Comparison of ENCODE assay signal across 12 cellular contexts in genomic region chr14:68268719-68269118, GRCh38.
A peak's percentile ranks its signal among the peaks of the same experiment; 100 is the strongest.
DNase-seq lines count a peak whose midpoint lies in the region; ATAC-seq and TF ChIP-seq lines count a peak whose summit lies in the region.
"Had no signal": no experiment of that assay in that cellular context is flagged by ENCODE, and none has a peak within 500 bp of the region (broad histone marks: within the 10 kb centered on the region; RNA-seq: fewer than 3 reads in every experiment).

No MANE protein-coding gene starts in this region.

- CTCF ChIA-PET in CD4-positive, alpha-beta T cell (lab: Charles Lee), result interaction anchor here (1.0 kb wide), 1 partner anchor 239 kb away, joined by 3 read pairs; no protein-coding TSS in a partner anchor
- CTCF ChIA-PET in HCT116 (lab: Charles Lee), result no interaction called here

- no peaks in the 10 kb centered on the region for H3K36me3 Mint-ChIP-seq in CD4-positive, alpha-beta T cell (ENCODE audit: low read depth)
- H3K36me3 Mint-ChIP-seq in activated T-helper 17 cell treated with anti-CD3 and anti-CD28 coated beads, Interleukin-2, amount 50 U/mL, for 72 hours (ENCODE audit: low read depth), result no peaks in the 10 kb centered on the region
- H3K36me3 Mint-ChIP-seq in neural crest cell (ENCODE audit: low read depth), result no peaks in the 10 kb centered on the region

- H3K4me1 Mint-ChIP-seq in CD4-positive, alpha-beta T cell (ENCODE audit: low read depth), result peaks cover 61% of the 10 kb centered on the region
- H3K4me1 Mint-ChIP-seq in activated T-helper 17 cell treated with anti-CD3 and anti-CD28 coated beads, Interleukin-2, amount 50 U/mL, for 72 hours, result peaks cover 36% of the 10 kb centered on the region
- H3K4me1 Mint-ChIP-seq in neural crest cell, result peaks cover 34% of the 10 kb centered on the region

- H2AFZ ChIP-seq in HCT116 (ENCODE audit: low read depth, low read length, poor library complexity, severe bottlenecking), result no peak overlapping the region

- H3K4me2 ChIP-seq in HCT116 (ENCODE audit: low read length), result no peak overlapping the region
- H3K4me2 ChIP-seq: SK-N-SH had no signal

- RAD21 ChIA-PET in HCT116 (lab: Charles Lee; ENCODE audit: low non-redundant PET in 1 of 2, low total read pairs in 2 of 2, uncharacterized antibody in 2 of 2, unreplicated experiment in 2 of 2), result no interaction called here

- no peak for TF ChIP-seq RAD21 in HCT116 (IDR thresholded peaks at IDR 0.05; ENCODE audit: low read depth)

- POLR2A ChIA-PET in CD4-positive, alpha-beta T cell (lab: Charles Lee), result interaction anchor here (1.0 to 1.1 kb wide), 2 partner anchors 519 to 526 kb away, joined by 3 read pairs; no protein-coding TSS in a partner anchor
- POLR2A ChIA-PET in HCT116 (lab: Charles Lee), result no interaction called here

- no peak overlapping the region for H3K4me3 ChIP-seq in HCT116 (replicated peaks in 1 of 2; ENCODE audit: low read depth in 1 of 2, low read length in 2 of 2)
- H3K4me3 ChIP-seq in WERI-Rb-1 (ENCODE audit: low read depth, low read length), result no peak overlapping the region

- H3K27ac ChIP-seq in CD4-positive, alpha-beta T cell (ENCODE audit: low read depth, low read length), result no peak overlapping the region
- H3K27ac ChIP-seq in HCT116 (ENCODE audit: low read depth, low read length) (peak overlapping the region; percentile 11; the same call in 1 of the 2 replicates), WERI-Rb-1 (no peak overlapping the region)

- no TSS peak for BruUV-seq in HCT116 (replicated peaks; lab: Mats Ljungman, UMichigan)

- H3K27me3 ChIP-seq in CD4-positive, alpha-beta T cell (ENCODE audit: control insufficient read depth, insufficient read depth, low read length), result no peaks in the 10 kb centered on the region
- H3K27me3 ChIP-seq in HCT116 (ENCODE audit: insufficient read depth, low read length), result no peaks in the 10 kb centered on the region
- no peaks in the 10 kb centered on the region for H3K27me3 ChIP-seq in WERI-Rb-1 (ENCODE audit: insufficient read depth, low read depth, severe bottlenecking)

- H3K9me3 Mint-ChIP-seq in CD4-positive, alpha-beta T cell, result no peaks in the 10 kb centered on the region
- H3K9me3 Mint-ChIP-seq in activated T-helper 17 cell treated with anti-CD3 and anti-CD28 coated beads, Interleukin-2, amount 50 U/mL, for 72 hours, result no peaks in the 10 kb centered on the region
- H3K9me3 Mint-ChIP-seq in neural crest cell, result no peaks in the 10 kb centered on the region
- H3K9me3 Mint-ChIP-seq: activated T-helper 2 cell treated with anti-CD3 and anti-CD28 coated beads, Interferon-gamma antibody, Interleukin-2, Interleukin-4, amounts not matched to agents 10 μg/mL and 5 μg/mL and 100 μg/mL, durations not matched to agents 14 hours and 24 hours and 36 hours had no signal

- TF ChIP-seq POLR2A in HCT116 (IDR thresholded peaks at IDR 0.05; ENCODE audit: borderline replicate concordance, extremely low read depth, insufficient read depth, insufficient read length), result no peak

- no peaks in the 10 kb centered on the region for H4K20me1 ChIP-seq in HCT116 (ENCODE audit: insufficient read depth)

- no peaks in the 10 kb centered on the region for H3K79me2 ChIP-seq in HCT116 (ENCODE audit: insufficient read depth, low read length)

- no peak for TF ChIP-seq CTCF in CD4-positive, alpha-beta T cell (IDR thresholded peaks at IDR 0.05)
- TF ChIP-seq CTCF in HCT116 (IDR thresholded peaks at IDR 0.05 in 2 of 3, conservative IDR thresholded peaks at IDR 0.05 in 1 of 3; ENCODE audit: borderline replicate concordance in 1 of 3, insufficient read depth in 1 of 3, low read depth in 2 of 3, low read length in 2 of 3), result no peak
- no peak for TF ChIP-seq CTCF in neural crest cell (conservative IDR thresholded peaks at IDR 0.05)
- TF ChIP-seq CTCF in WERI-Rb-1 (IDR thresholded peaks at IDR 0.05; ENCODE audit: low read depth, low read length), result no peak

- no peak overlapping the region for H3K9ac ChIP-seq in HCT116 (ENCODE audit: low read length)
- H3K9ac ChIP-seq: SK-N-SH had no signal

- H3K27me3 Mint-ChIP-seq in CD4-positive, alpha-beta T cell, result no peaks in the 10 kb centered on the region
- no peaks in the 10 kb centered on the region for H3K27me3 Mint-ChIP-seq in activated T-helper 17 cell treated with anti-CD3 and anti-CD28 coated beads, Interleukin-2, amount 50 U/mL, for 72 hours
- no peaks in the 10 kb centered on the region for H3K27me3 Mint-ChIP-seq in neural crest cell (ENCODE audit: low read depth)

- peaks cover 0 to 22% of the 10 kb centered on the region in 2 experiments; a peak in 3 of 4 replicates for H3K4me1 ChIP-seq in HCT116 (ENCODE audit: control insufficient read depth in 1 of 2, insufficient read depth in 2 of 2, low read length in 2 of 2)

- H3K4me3 Mint-ChIP-seq in CD4-positive, alpha-beta T cell, result peak overlapping the region; percentile 32
- peak overlapping the region; percentile 31 for H3K4me3 Mint-ChIP-seq in activated T-helper 17 cell treated with anti-CD3 and anti-CD28 coated beads, Interleukin-2, amount 50 U/mL, for 72 hours
- H3K4me3 Mint-ChIP-seq in neural crest cell, result no peak overlapping the region

- H3K9me2 ChIP-seq in HCT116 (ENCODE audit: insufficient read depth), result peaks cover 5% of the 10 kb centered on the region; the same call in 1 of the 2 replicates
- H3K9me2 ChIP-seq: SK-N-SH had no signal

- intact Hi-C loops in CD4-positive, alpha-beta T cell (cut with DNase I, micrococcal nuclease), result loop anchor here in 1 of 2 experiments (1.0 to 10.0 kb wide), 2 partner anchors 15 to 416 kb away; no protein-coding TSS in a partner anchor
- intact Hi-C loops in HCT116 (cut with micrococcal nuclease), result no loop called here

- ATAC-seq in CD4-positive, alpha-beta T cell (ENCODE audit: poor library complexity), result peak; percentile 73
- no peak for ATAC-seq in HCT116
- ATAC-seq in activated T-helper 17 cell treated with anti-CD3 and anti-CD28 coated beads, Interleukin-2, amount 50 U/mL, for 72 hours (replicated peaks), result peak; percentile 21
- no peak for ATAC-seq in GM21515 (IDR thresholded peaks at IDR 0.05; ENCODE audit: unreplicated experiment)

- peak overlapping the region; percentile 77 for H3K27ac Mint-ChIP-seq in CD4-positive, alpha-beta T cell
- H3K27ac Mint-ChIP-seq in activated T-helper 17 cell treated with anti-CD3 and anti-CD28 coated beads, Interleukin-2, amount 50 U/mL, for 72 hours, result peak overlapping the region; percentile 3
- peak overlapping the region; percentile 44 for H3K27ac Mint-ChIP-seq in neural crest cell (ENCODE audit: unreplicated experiment)
- H3K27ac Mint-ChIP-seq: activated T-helper 2 cell treated with anti-CD3 and anti-CD28 coated beads, Interferon-gamma antibody, Interleukin-2, Interleukin-4, amounts not matched to agents 10 μg/mL and 5 μg/mL and 100 μg/mL, durations not matched to agents 14 hours and 24 hours and 36 hours had no signal

- no peak for DNase-seq in CD4-positive, alpha-beta T cell
- DNase-seq in HCT116 (ENCODE audit: low read depth, low spot score) (no peak), neural crest cell (ENCODE audit: low read depth, low spot score) (no peak), WERI-Rb-1 (no peak), DMS153 treated with DMSO at 0.1 percent for 48 hours (lab: John Stamatoyannopoulos, UW; ENCODE audit: unreplicated experiment) (no peak), D341Med (ENCODE audit: low spot score) (no peak)
- DNase-seq: DMS79, NCI-H1092, SK-N-SH had no signal

- no peaks in the 10 kb centered on the region for H3K9me3 ChIP-seq in CD4-positive, alpha-beta T cell (ENCODE audit: control insufficient read depth, low read length)
- H3K9me3 ChIP-seq in HCT116 (ENCODE audit: control insufficient read depth in 1 of 2, insufficient read depth in 1 of 2, low read depth in 1 of 2, low read length in 2 of 2), result no peaks in the 10 kb centered on the region
- no peaks in the 10 kb centered on the region for H3K9me3 ChIP-seq in WERI-Rb-1 (ENCODE audit: severe bottlenecking)
- H3K9me3 ChIP-seq: SK-N-SH had no signal

- H3K36me3 ChIP-seq in HCT116 (ENCODE audit: control insufficient read depth in 1 of 2, insufficient read depth in 2 of 2, low read length in 2 of 2) (no peaks in the 10 kb centered on the region), WERI-Rb-1 (no peaks in the 10 kb centered on the region)

TF ChIP-seq in HCT116, 20 proteins besides CTCF, POLR2A, EP300 and RAD21:
- no peak for TF ChIP-seq ZNF274 (IDR thresholded peaks at IDR 0.05; ENCODE audit: low read depth, low read length)
- no peak for TF ChIP-seq ZBTB33 (IDR thresholded peaks at IDR 0.05; ENCODE audit: extremely low read depth, insufficient replicate concordance, low read length)
- TF ChIP-seq SRF (IDR thresholded peaks at IDR 0.05; ENCODE audit: low read depth), result no peak
- no peak for TF ChIP-seq TCF7L2 (IDR thresholded peaks at IDR 0.05; ENCODE audit: borderline replicate concordance, extremely low read depth, insufficient read depth, insufficient read length)
- TF ChIP-seq, protein P1, sequence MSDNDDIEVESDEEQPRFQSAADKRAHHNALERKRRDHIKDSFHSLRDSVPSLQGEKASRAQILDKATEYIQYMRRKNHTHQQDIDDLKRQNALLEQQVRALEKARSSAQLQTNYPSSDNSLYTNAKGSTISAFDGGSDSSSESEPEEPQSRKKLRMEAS (IDR thresholded peaks at IDR 0.05), result no peak
- TF ChIP-seq CEBPB (IDR thresholded peaks at IDR 0.05; ENCODE audit: low read depth), result no peak
- TF ChIP-seq EGR1 (IDR thresholded peaks at IDR 0.05; ENCODE audit: low read depth), result no peak

Comparison
In these comparisons a context has a peak if more than half of its experiments do, and no peak if none do; other contexts are left out.
1. ATAC-seq: peak in CD4-positive, alpha-beta T cell (single experiment) and activated T-helper 17 cell treated with anti-CD3 and anti-CD28 coated beads, Interleukin-2, amount 50 U/mL, for 72 hours (single experiment); none in HCT116 (single experiment) and GM21515 (single experiment).
2. H3K27ac Mint-ChIP-seq: peak in every context shown above with its lines; median percentile 77 in CD4-positive, alpha-beta T cell; 44 in neural crest cell; 3 in activated T-helper 17 cell treated with anti-CD3 and anti-CD28 coated beads, Interleukin-2, amount 50 U/mL, for 72 hours.